14 cellular contexts compared by ENCODE assay signal in genomic region chr10:55627526-55628170, GRCh38.
DNase-seq lines count a peak whose midpoint lies in the region; ATAC-seq and TF ChIP-seq lines count a peak whose summit lies in the region.
"Had no signal": no experiment of that assay in that cellular context is flagged by ENCODE, and none has a peak within 500 bp of the region (broad histone marks: within the 10 kb centered on the region; RNA-seq: fewer than 3 reads in every experiment).

No MANE protein-coding gene starts in this region.

- H3K9me3 ChIP-seq in heart left ventricle: no peaks in the 10 kb centered on the region
- H3K9me3 ChIP-seq in gastroesophageal sphincter: no peaks in the 10 kb centered on the region
- H3K9me3 ChIP-seq in neural cell (ENCODE audit: low read length): no peaks in the 10 kb centered on the region
- no peaks in the 10 kb centered on the region for H3K9me3 ChIP-seq in vagina

- ATAC-seq in heart left ventricle (no peak), left ventricle myocardium superior (no peak), gastroesophageal sphincter (peak; percentile 20), HG03378 (IDR thresholded peaks at IDR 0.05; ENCODE audit: unreplicated experiment) (no peak)
- ATAC-seq: activated CD4-positive, CD25-positive, alpha-beta regulatory T cell treated with anti-CD3 and anti-CD28 coated beads, Interleukin-2, amount 50 U/mL, for 24 hours; activated T-cell treated with anti-CD3 and anti-CD28 coated beads, Interleukin-2, amount 50 U/mL, for 4 hours had no signal

- H3K4me1 ChIP-seq in heart left ventricle (peaks cover 0 to 31% (median 7%) of the 10 kb centered on the region in 12 donors), gastroesophageal sphincter (peaks cover 0 to 33% (median 0%) of the 10 kb centered on the region in 3 donors), vagina (peaks cover 18% of the 10 kb centered on the region)

- no peak overlapping the region for H3K27ac ChIP-seq in heart left ventricle
- no peak overlapping the region for H3K27ac ChIP-seq in gastroesophageal sphincter
- no peak overlapping the region for H3K27ac ChIP-seq in neural cell (ENCODE audit: low read length)
- no peak overlapping the region for H3K27ac ChIP-seq in vagina

- WGBS in heart left ventricle, 4 donors: 2 to 4% (median 3%) methylated on average over 28 of the region's 28 CpGs
- 1 to 8% methylated on average over 11 to 14 of the region's 28 CpGs for WGBS in gastroesophageal sphincter (ENCODE audit: low coverage in 1 of 2), 2 donors

- H3K4me3 ChIP-seq in heart left ventricle (peak overlapping the region in 9 of 12 donors; percentile 6 to 37 (median 19)), gastroesophageal sphincter (peak overlapping the region in 1 of 2 donors; percentile 33), neural cell (ENCODE audit: low read length) (no peak overlapping the region), vagina (peak overlapping the region; percentile 13 to 22)

- H4K20me1 ChIP-seq in neural cell (ENCODE audit: insufficient read depth): no peaks in the 10 kb centered on the region

- no peaks in the 10 kb centered on the region for H3K9me2 ChIP-seq in neural cell (ENCODE audit: insufficient read depth, low read length)

- no peaks in the 10 kb centered on the region for H3K79me2 ChIP-seq in neural cell (replicated peaks; ENCODE audit: insufficient read depth, low read length)

- intact Hi-C loops in heart left ventricle (cut with DNase I): no loop called here
- intact Hi-C loops in left ventricle myocardium superior (cut with micrococcal nuclease): no loop called here
- intact Hi-C loops in vagina (cut with DNase I): no loop called here

- H3F3A ChIP-seq in neural cell (ENCODE audit: insufficient read depth, low read length, poor library complexity, severe bottlenecking): peaks cover 4% of the 10 kb centered on the region

- TF ChIP-seq EP300 in gastroesophageal sphincter (IDR thresholded peaks at IDR 0.05) (no peak), neural cell (conservative IDR thresholded peaks at IDR 0.05; ENCODE audit: poor library complexity, severe bottlenecking) (no peak)

- H3K36me3 ChIP-seq in heart left ventricle: no peaks in the 10 kb centered on the region
- H3K36me3 ChIP-seq in gastroesophageal sphincter: no peaks in the 10 kb centered on the region
- H3K36me3 ChIP-seq in neural cell (ENCODE audit: insufficient read depth, low read length): no peaks in the 10 kb centered on the region
- no peaks in the 10 kb centered on the region for H3K36me3 ChIP-seq in vagina

- TF ChIP-seq POLR2A in heart left ventricle (IDR thresholded peaks at IDR 0.05): no peak
- no peak for TF ChIP-seq POLR2A in gastroesophageal sphincter (IDR thresholded peaks at IDR 0.05)
- TF ChIP-seq POLR2A in vagina (IDR thresholded peaks at IDR 0.05): no peak

- H3K9ac ChIP-seq in neural cell (ENCODE audit: low read length): peak overlapping the region; percentile 48

- TF ChIP-seq CTCF in heart left ventricle (IDR thresholded peaks at IDR 0.05) (no peak), gastroesophageal sphincter (IDR thresholded peaks at IDR 0.05) (no peak), neural cell (IDR thresholded peaks at IDR 0.05; ENCODE audit: poor library complexity, severe bottlenecking) (no peak), vagina (IDR thresholded peaks at IDR 0.05) (no peak)

- DNase-seq in heart left ventricle: peak in 1 of 5 donors; percentile 48
- no peak for DNase-seq in left ventricle myocardium superior
- DNase-seq in vagina (ENCODE audit: extremely low spot score in 2 of 2): no peak
- no peak for DNase-seq in activated naive CD4-positive, alpha-beta T cell treated with Interleukin-2 at 50 U/mL for 16 hours
- DNase-seq in DMS153 (lab: John Stamatoyannopoulos, UW): no peak
- DNase-seq: activated T-cell treated with anti-CD3 and anti-CD28 coated beads, Interleukin-2, amount 50 U/mL, for 4 hours; erythroblast; kidney glomerular epithelial cell; MM.1S; SHP77 treated with DMSO at 0.1 percent for 48 hours had no signal

- no peak overlapping the region for H2AFZ ChIP-seq in neural cell (ENCODE audit: low read depth, low read length)

- no peak for TF ChIP-seq RAD21 in neural cell (conservative IDR thresholded peaks at IDR 0.05)

- peaks cover 10 to 51% (median 26%) of the 10 kb centered on the region in 9 donors for H3K27me3 ChIP-seq in heart left ventricle
- H3K27me3 ChIP-seq in gastroesophageal sphincter: peaks cover 40% of the 10 kb centered on the region
- peaks cover 22% of the 10 kb centered on the region for H3K27me3 ChIP-seq in neural cell (ENCODE audit: insufficient read depth, low read depth, low read length)
- H3K27me3 ChIP-seq in vagina: no peaks in the 10 kb centered on the region

- H3K4me2 ChIP-seq in neural cell (ENCODE audit: low read length): peak overlapping the region; percentile 59

TF ChIP-seq in neural cell, 6 proteins besides CTCF, POLR2A, EP300 and RAD21:
- TF ChIP-seq EZH2 (IDR thresholded peaks at IDR 0.05; ENCODE audit: borderline replicate concordance, insufficient read depth, low read length, poor library complexity, severe bottlenecking) (no peak), REST (IDR thresholded peaks at IDR 0.05; ENCODE audit: borderline replicate concordance) (no peak), SMC3 (conservative IDR thresholded peaks at IDR 0.05; ENCODE audit: poor library complexity) (no peak), POLR2AphosphoS5 (IDR thresholded peaks at IDR 0.05) (no peak), TAF1 (IDR thresholded peaks at IDR 0.05; ENCODE audit: low read depth) (no peak), MXI1 (conservative IDR thresholded peaks at IDR 0.05; ENCODE audit: poor library complexity, severe bottlenecking) (no peak)
